ENCODE assay signal across 1 cellular context in genomic region chr18:29154758-29155725, GRCh38.
TF ChIP-seq lines count a peak whose summit lies in the region.

No MANE protein-coding gene starts in this region.

TF ChIP-seq in HCT116, 20 proteins besides CTCF, POLR2A, EP300 and RAD21 (continued from another document):
- 0 out of 2 replicates have a peak, but pooled peaks have one; percentile 9 for TF ChIP-seq ATF3 (IDR thresholded peaks at IDR 0.05)
